Comparison of ENCODE assay signal across 28 cellular contexts in genomic region chr9:29440449-29440848, GRCh38.
"Had no signal": no experiment of that assay in that cellular context is flagged by ENCODE, and none has a peak within 500 bp of the region (broad histone marks: within the 10 kb centered on the region; RNA-seq: fewer than 3 reads in every experiment).

No MANE protein-coding gene starts in this region.

- H3K9me3 ChIP-seq: gastroesophageal sphincter, mucosa of descending colon, ovary, psoas muscle, suprapubic skin, transverse colon, vagina had no signal

- H3K27ac ChIP-seq: coronary artery, foreskin keratinocyte, gastroesophageal sphincter, heart left ventricle, hepatocyte, ovary, psoas muscle, skin epidermis, suprapubic skin, transverse colon, vagina had no signal

- H3K36me3 Mint-ChIP-seq: naive B cell had no signal

- H3K9me3 Mint-ChIP-seq: nephron progenitor cell had no signal

- H3K4me3 ChIP-seq: coronary artery, gastroesophageal sphincter, heart left ventricle, hepatocyte, lung, mucosa of descending colon, ovary, psoas muscle, skin epidermis, suprapubic skin, transverse colon, vagina had no signal

- H3K27me3 Mint-ChIP-seq: naive B cell; stimulated activated naive CD8-positive, alpha-beta T cell treated with anti-CD3 and anti-CD28 coated beads, Interleukin-15, amount 100 ng/mL, for 72 hours had no signal

- H3K4me3 Mint-ChIP-seq: nephron progenitor cell; stimulated activated naive CD8-positive, alpha-beta T cell treated with anti-CD3 and anti-CD28 coated beads, Interleukin-15, amount 100 ng/mL, for 72 hours had no signal

- H3K36me3 ChIP-seq: gastroesophageal sphincter, heart left ventricle, ovary, suprapubic skin, transverse colon, vagina had no signal

- H3K4me1 ChIP-seq: foreskin keratinocyte, gastroesophageal sphincter, heart left ventricle, psoas muscle, suprapubic skin, transverse colon, vagina had no signal

- H3K27ac Mint-ChIP-seq: naive B cell; nephron progenitor cell; stimulated activated naive CD8-positive, alpha-beta T cell treated with anti-CD3 and anti-CD28 coated beads, Interleukin-15, amount 100 ng/mL, for 72 hours had no signal

- DNase-seq: dermis blood vessel endothelial cell; effector memory CD4-positive, alpha-beta T cell; erythroblast; heart left ventricle; kidney; mucosa of descending colon; naive B cell; nephron progenitor cell; occipital lobe; ovary; posterior cingulate gyrus; psoas muscle; right cardiac atrium; stimulated activated CD4-positive, alpha-beta T cell treated with anti-CD3 and anti-CD28 coated beads, Interleukin-15, amount 100 ng/mL, for 24 hours; stimulated activated CD4-positive, alpha-beta T cell treated with anti-CD3 and anti-CD28 coated beads, Interleukin-2, amount 100 ng/mL, for 48 hours; stimulated activated CD8-positive, alpha-beta memory T cell treated with anti-CD3 and anti-CD28 coated beads, Interleukin-4, amount 100 ng/mL, for 48 hours; stimulated activated naive CD4-positive, alpha-beta T cell; stimulated activated naive CD8-positive, alpha-beta T cell treated with anti-CD3 and anti-CD28 coated beads, Interleukin-15, amount 100 ng/mL, for 72 hours; transverse colon had no signal

- ATAC-seq: gastroesophageal sphincter; heart left ventricle; left lobe of liver; mucosa of descending colon; psoas muscle; right cardiac atrium; stimulated activated naive CD8-positive, alpha-beta T cell treated with anti-CD3 and anti-CD28 coated beads, Interleukin-15, amount 100 ng/mL, for 72 hours had no signal

- H3K4me1 Mint-ChIP-seq: naive B cell; stimulated activated naive CD8-positive, alpha-beta T cell treated with anti-CD3 and anti-CD28 coated beads, Interleukin-15, amount 100 ng/mL, for 72 hours had no signal
